Comparison of ENCODE assay signal across 8 cellular contexts in the genomic region with DNA sequence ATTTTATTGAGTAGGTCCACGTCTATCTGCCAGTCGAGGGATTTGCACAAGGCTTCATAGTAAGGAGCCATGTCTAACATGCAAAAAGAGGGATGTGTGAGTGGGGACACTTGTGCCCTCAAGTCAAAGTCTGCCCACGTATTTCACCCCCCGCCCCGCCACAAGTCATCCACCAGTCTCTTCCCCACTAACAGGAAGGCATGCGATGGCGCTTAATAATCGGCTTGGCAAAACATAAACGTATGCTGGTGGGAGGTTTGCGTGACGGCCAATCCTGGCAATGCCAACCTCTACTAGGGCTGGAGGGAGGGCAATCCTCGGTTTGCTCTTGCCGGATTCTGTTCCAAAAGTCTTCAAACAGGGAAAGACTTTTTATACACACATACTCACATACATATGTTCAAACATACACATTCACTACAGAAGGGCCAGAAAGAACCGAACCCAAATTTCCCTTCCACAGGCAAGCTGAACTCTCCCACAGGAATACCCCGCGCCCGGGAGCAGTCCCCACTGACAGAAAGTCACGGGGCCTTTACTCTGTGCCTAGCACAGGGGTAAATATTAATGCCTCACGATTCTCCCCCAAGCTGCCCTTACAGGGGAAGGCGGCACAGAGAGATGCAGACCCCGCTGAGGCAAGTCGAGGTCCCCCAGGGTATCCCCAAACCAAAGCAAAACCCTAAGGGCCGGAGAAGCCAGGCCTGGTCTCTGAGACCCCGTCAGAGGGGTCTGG. TPM values are rescaled to one million over a fixed set of nuclear protein-coding genes. Genes with fewer than 3 reads are reported as not detected.
DNase-seq lines count a peak whose midpoint lies in the region; TF ChIP-seq lines count a peak whose summit lies in the region.

No MANE protein-coding gene starts in this region.

- H2BK5ac ChIP-seq in H9 (ENCODE audit: insufficient read length, low read length) = no peak overlapping the region

- no peaks in the 10 kb centered on the region for H3K27me3 ChIP-seq in BLaER1 treated with 17β-estradiol and CSF1 and Interleukin-3, amounts not matched to agents 10 nM and 100 nM
- H3K27me3 ChIP-seq in H9 (ENCODE audit: insufficient read depth, low read length) = no peaks in the 10 kb centered on the region
- no peaks in the 10 kb centered on the region for H3K27me3 ChIP-seq in WERI-Rb-1 (ENCODE audit: insufficient read depth, low read depth, severe bottlenecking)

- WGBS in H9 (ENCODE audit: extremely low coverage, insufficient read length, low lambda C conversion rate) = no CpG with 5 or more reads among the region's 24 CpGs

- peaks cover 18 to 25% (median 23%) of the 10 kb centered on the region in 10 experiments for H3K4me1 ChIP-seq in BLaER1 treated with 17β-estradiol and CSF1 and Interleukin-3, amounts not matched to agents 10 nM and 100 nM
- no peaks in the 10 kb centered on the region for H3K4me1 ChIP-seq in H9 (ENCODE audit: insufficient read depth, low read length)

- no peak overlapping the region for H2BK12ac ChIP-seq in H9 (ENCODE audit: insufficient read length, low read depth, low read length)

- H3K9me3 ChIP-seq in BLaER1 treated with 17β-estradiol and CSF1 and Interleukin-3, amounts not matched to agents 10 nM and 100 nM (replicated peaks in 1 of 11) = no peaks in the 10 kb centered on the region
- H3K9me3 ChIP-seq in H9 (ENCODE audit: control insufficient read depth, low read depth, low read length) = no peaks in the 10 kb centered on the region
- H3K9me3 ChIP-seq in WERI-Rb-1 (ENCODE audit: severe bottlenecking) = no peaks in the 10 kb centered on the region

- H2BK20ac ChIP-seq in H9 (ENCODE audit: low read depth, low read length, poor library complexity, severe bottlenecking) = no peak overlapping the region

- H2AK5ac ChIP-seq in H9 (ENCODE audit: insufficient read length, low read length) = no peak overlapping the region

- no peak overlapping the region for H3K23ac ChIP-seq in H9 (ENCODE audit: insufficient read length, low read depth, low read length)

- H4K8ac ChIP-seq in H9 (replicated peaks; ENCODE audit: insufficient read length, low read depth, low read length) = no peak overlapping the region

- H4K20me1 ChIP-seq in BLaER1 treated with 17β-estradiol and CSF1 and Interleukin-3, amounts not matched to agents 10 nM and 100 nM = peaks cover 5 to 53% (median 36%) of the 10 kb centered on the region in 11 experiments; a peak in 18 of 22 replicates
- H4K20me1 ChIP-seq in H9 (ENCODE audit: control insufficient read depth, insufficient read depth, insufficient read length) = no peaks in the 10 kb centered on the region

- H2AFZ ChIP-seq in H9 (ENCODE audit: low read length) = no peak overlapping the region

- H3K9me3 Mint-ChIP-seq in H9 (no peaks in the 10 kb centered on the region; a peak in 1 of 5 replicates), neural crest cell (no peaks in the 10 kb centered on the region)

- peak overlapping the region; percentile 87 to 88 for H3K4me3 Mint-ChIP-seq in H9
- peak overlapping the region; percentile 89 for H3K4me3 Mint-ChIP-seq in neural crest cell

- no peaks in the 10 kb centered on the region for H3K79me1 ChIP-seq in H9 (ENCODE audit: insufficient read depth, low read depth, low read length, poor library complexity, severe bottlenecking)

- H3K23me2 ChIP-seq in H9 (ENCODE audit: insufficient read length, low read depth, low read length, poor library complexity, severe bottlenecking) = peaks cover 3% of the 10 kb centered on the region

- H4K5ac ChIP-seq in H9 (ENCODE audit: insufficient read length, low read depth, low read length) = no peak overlapping the region

- TF ChIP-seq CTCF in H9 (conservative IDR thresholded peaks at IDR 0.05) = no peak
- no peak for TF ChIP-seq CTCF in WERI-Rb-1 (IDR thresholded peaks at IDR 0.05; ENCODE audit: low read depth, low read length)
- TF ChIP-seq CTCF in neural crest cell (conservative IDR thresholded peaks at IDR 0.05) = no peak

- H3K36me3 ChIP-seq in BLaER1 treated with 17β-estradiol and CSF1 and Interleukin-3, amounts not matched to agents 10 nM and 100 nM = peaks cover 39 to 44% (median 42%) of the 10 kb centered on the region in 11 experiments
- H3K36me3 ChIP-seq in WERI-Rb-1 = peaks cover 45% of the 10 kb centered on the region

- no peak overlapping the region for H3K18ac ChIP-seq in H9 (ENCODE audit: insufficient read length, low read depth, low read length)

- H3K27ac Mint-ChIP-seq in H9 (peak overlapping the region in 2 of 3 experiments; percentile 49 to 96; a peak in 4 of 7 replicates), neural crest cell (ENCODE audit: unreplicated experiment) (peak overlapping the region; percentile 91)

- no peak overlapping the region for H3K4ac ChIP-seq in H9 (ENCODE audit: low read depth, low read length)

- H3K36me3 Mint-ChIP-seq in H9 (ENCODE audit: insufficient read depth in 1 of 3, low read depth in 3 of 3) = peaks cover 14 to 41% (median 38%) of the 10 kb centered on the region in 3 experiments; a peak in 5 of 7 replicates
- H3K36me3 Mint-ChIP-seq in neural crest cell (ENCODE audit: low read depth) = peaks cover 8% of the 10 kb centered on the region

- DNase-seq in H9 (no peak), WERI-Rb-1 (no peak), erythroblast (lab: John Stamatoyannopoulos, UW) (peak; percentile 51 to 65), neural crest cell (ENCODE audit: low read depth, low spot score) (no peak), NCI-H187 (lab: John Stamatoyannopoulos, UW) (no peak), GDM1 (lab: John Stamatoyannopoulos, UW) (no peak), NCI-H510A treated with DMSO at 0.1 percent for 48 hours (lab: John Stamatoyannopoulos, UW) (no peak)

- H3K4me3 ChIP-seq in BLaER1 treated with 17β-estradiol and CSF1 and Interleukin-3, amounts not matched to agents 10 nM and 100 nM = peak overlapping the region; percentile 80 to 97 (median 92)
- peak overlapping the region; percentile 96 for H3K4me3 ChIP-seq in WERI-Rb-1 (ENCODE audit: low read depth, low read length)

- H3K27me3 Mint-ChIP-seq in H9 (ENCODE audit: low read depth) = peaks cover 3% of the 10 kb centered on the region; the same call in 1 of the 2 replicates
- H3K27me3 Mint-ChIP-seq in neural crest cell (ENCODE audit: low read depth) = no peaks in the 10 kb centered on the region

- no peak overlapping the region for H4K91ac ChIP-seq in H9 (ENCODE audit: insufficient read length, low read depth, low read length)

- TF ChIP-seq POLR2A in erythroblast (IDR thresholded peaks at IDR 0.05; ENCODE audit: low read length) = no peak

- H3K4me2 ChIP-seq in BLaER1 treated with 17β-estradiol and CSF1 and Interleukin-3, amounts not matched to agents 10 nM and 100 nM = peak overlapping the region; percentile 91 to 97 (median 94)
- H3K4me2 ChIP-seq in H9 (ENCODE audit: insufficient read depth, insufficient read length, low read length) = peak overlapping the region; percentile 75

- H3K27ac ChIP-seq in BLaER1 treated with 17β-estradiol and CSF1 and Interleukin-3, amounts not matched to agents 10 nM and 100 nM = peak overlapping the region; percentile 88 to 98 (median 93)
- H3K27ac ChIP-seq in H9 (ENCODE audit: insufficient read length, low read depth, low read length) (no peak overlapping the region), WERI-Rb-1 (peak overlapping the region; percentile 80)

- H3T11ph ChIP-seq in H9 (ENCODE audit: low read length) = no peak overlapping the region

- H3K4me1 Mint-ChIP-seq in H9 = peaks cover 14 to 16% of the 10 kb centered on the region in 2 experiments
- peaks cover 28% of the 10 kb centered on the region for H3K4me1 Mint-ChIP-seq in neural crest cell

- no peak overlapping the region for H3K56ac ChIP-seq in H9 (ENCODE audit: insufficient read length, low read depth, low read length)

- H3K14ac ChIP-seq in H9 (ENCODE audit: insufficient read depth, low read length) = peak overlapping the region; percentile 98; the same call in 1 of the 2 replicates

- no peak overlapping the region for H2BK15ac ChIP-seq in H9 (ENCODE audit: low read depth, low read length)

- no peak overlapping the region for H2BK120ac ChIP-seq in H9 (ENCODE audit: low read depth, low read length, poor library complexity, severe bottlenecking)

- peaks cover 11% of the 10 kb centered on the region; the same call in 1 of the 2 replicates for H3K79me2 ChIP-seq in H9 (ENCODE audit: insufficient read depth, low read length)

- H3K9ac ChIP-seq in BLaER1 treated with 17β-estradiol and CSF1 and Interleukin-3, amounts not matched to agents 10 nM and 100 nM = peak overlapping the region; percentile 94 to 99 (median 97)
- peak overlapping the region; percentile 96 for H3K9ac ChIP-seq in H9 (ENCODE audit: extremely low read depth, insufficient read length, low read length)

RNA-seq across cellular contexts. Expression of a gene that starts 0.7 kb away (rescaled TPM):
- 112 and 113 TPM in 2 replicates for total RNA-seq in H9 (2021)
- total RNA-seq in neural crest cell = 103 and 104 TPM in 2 replicates

Comparison
In these comparisons a context has a peak if more than half of its experiments do, and no peak if none do; other contexts are left out.
1. DNase-seq: peak in erythroblast (2 of 2); none in H9 (single experiment), WERI-Rb-1 (single experiment), neural crest cell (single experiment), NCI-H187 (0 of 2), GDM1 (single experiment) and NCI-H510A treated with DMSO at 0.1 percent for 48 hours (single experiment).